In genomic region chr17:2400877-2401425, GRCh38 we compare ENCODE assay signal across 8 cellular contexts. TPM values are rescaled to one million over a fixed set of nuclear protein-coding genes. Genes with fewer than 3 reads are reported as not detected.
DNase-seq lines count a peak whose midpoint lies in the region; ATAC-seq and TF ChIP-seq lines count a peak whose summit lies in the region.

Gene MNT, minus strand, starts transcription at chr17:2401060. Its CDS starts 348 bp downstream, at chr17:2400712.

- peak within 1 kb of the TSS; percentile 86; the same call in 1 of the 2 replicates for H2AFZ ChIP-seq in Karpas-422 (ENCODE audit: low read length)

- peaks cover 20% of the 10 kb centered on the region for H3K36me3 Mint-ChIP-seq in activated T-helper 17 cell treated with anti-CD3 and anti-CD28 coated beads, Interleukin-2, amount 50 U/mL, for 72 hours (ENCODE audit: low read depth)
- H3K36me3 Mint-ChIP-seq in natural killer cell treated with Interleukin-12 subunit alpha and Interleukin-12 subunit beta and Interleukin-15 and Interleukin-18, amount 100 ng/mL, for 72 hours, result no peaks in the 10 kb centered on the region

- H3K27ac Mint-ChIP-seq in activated T-helper 17 cell treated with anti-CD3 and anti-CD28 coated beads, Interleukin-2, amount 50 U/mL, for 72 hours, result peak within 1 kb of the TSS; percentile 95
- peak within 1 kb of the TSS; percentile 95 to 97 for H3K27ac Mint-ChIP-seq in natural killer cell treated with Interleukin-12 subunit alpha and Interleukin-12 subunit beta and Interleukin-15 and Interleukin-18, amount 100 ng/mL, for 72 hours

- peak within 1 kb of the TSS; percentile 83 for H3K9ac ChIP-seq in Karpas-422 (ENCODE audit: low read length)

- DNase-seq in DMS79 (lab: John Stamatoyannopoulos, UW) (peak; percentile 85), Karpas-422 (peak; percentile 98), RPMI7951 (ENCODE audit: low read depth) (peak; percentile 90), fibroblast of mammary gland (ENCODE audit: low read depth) (peak; percentile 90)
- DNase-seq in natural killer cell treated with Interleukin-12 subunit alpha and Interleukin-12 subunit beta and Interleukin-15 and Interleukin-18, amount 100 ng/mL, for 72 hours (ENCODE audit: low spot score), result peak; percentile 98
- peak; percentile 90 to 99 (median 98) for DNase-seq in stimulated activated naive CD4-positive, alpha-beta T cell (lab: John Stamatoyannopoulos, UW)

- peaks cover 27% of the 10 kb centered on the region for H3K79me2 ChIP-seq in Karpas-422 (ENCODE audit: low read length)

- H3K4me1 Mint-ChIP-seq in activated T-helper 17 cell treated with anti-CD3 and anti-CD28 coated beads, Interleukin-2, amount 50 U/mL, for 72 hours, result peaks cover 21% of the 10 kb centered on the region
- peaks cover 27 to 41% of the 10 kb centered on the region in 2 donors for H3K4me1 Mint-ChIP-seq in natural killer cell treated with Interleukin-12 subunit alpha and Interleukin-12 subunit beta and Interleukin-15 and Interleukin-18, amount 100 ng/mL, for 72 hours (ENCODE audit: low read depth in 2 of 2)

- ATAC-seq in GM21786 (IDR thresholded peaks at IDR 0.05; ENCODE audit: unreplicated experiment), result peak; percentile 22
- peak; percentile 49 for ATAC-seq in activated T-helper 17 cell treated with anti-CD3 and anti-CD28 coated beads, Interleukin-2, amount 50 U/mL, for 72 hours (replicated peaks)
- ATAC-seq in natural killer cell treated with Interleukin-12 subunit alpha and Interleukin-12 subunit beta and Interleukin-15 and Interleukin-18, amount 100 ng/mL, for 72 hours, result peak; percentile 75 to 79

- no peaks in the 10 kb centered on the region for H3K27me3 ChIP-seq in Karpas-422 (ENCODE audit: low read length)

- H3K27ac ChIP-seq in Karpas-422 (ENCODE audit: low read length), result peak within 1 kb of the TSS; percentile 88

- H3K4me2 ChIP-seq in Karpas-422 (ENCODE audit: low read depth, low read length, poor library complexity, severe bottlenecking), result peak within 1 kb of the TSS; percentile 96

- H3K4me3 ChIP-seq in Karpas-422 (ENCODE audit: low read length) (peak within 1 kb of the TSS; percentile 85), fibroblast of mammary gland (ENCODE audit: control insufficient read depth, low read depth, low read length) (peak within 1 kb of the TSS; percentile 89)

- no peaks in the 10 kb centered on the region for H3K9me2 ChIP-seq in Karpas-422 (replicated peaks; ENCODE audit: insufficient read depth, low read length)

- peaks cover 50% of the 10 kb centered on the region for H3K4me1 ChIP-seq in Karpas-422 (ENCODE audit: low read length)

- H3K27me3 Mint-ChIP-seq in activated T-helper 17 cell treated with anti-CD3 and anti-CD28 coated beads, Interleukin-2, amount 50 U/mL, for 72 hours, result no peaks in the 10 kb centered on the region
- no peaks in the 10 kb centered on the region for H3K27me3 Mint-ChIP-seq in natural killer cell treated with Interleukin-12 subunit alpha and Interleukin-12 subunit beta and Interleukin-15 and Interleukin-18, amount 100 ng/mL, for 72 hours

- TF ChIP-seq CTCF in fibroblast of mammary gland (conservative IDR thresholded peaks at IDR 0.05; ENCODE audit: control insufficient read depth, insufficient read depth, low read depth, low read length), result no peak

- no peaks in the 10 kb centered on the region for H3K36me3 ChIP-seq in Karpas-422 (ENCODE audit: insufficient read depth, low read length)

- no peaks in the 10 kb centered on the region for H3K9me3 ChIP-seq in Karpas-422 (ENCODE audit: low read length)

- no peaks in the 10 kb centered on the region for H3K9me3 Mint-ChIP-seq in activated T-helper 17 cell treated with anti-CD3 and anti-CD28 coated beads, Interleukin-2, amount 50 U/mL, for 72 hours
- H3K9me3 Mint-ChIP-seq in natural killer cell treated with Interleukin-12 subunit alpha and Interleukin-12 subunit beta and Interleukin-15 and Interleukin-18, amount 100 ng/mL, for 72 hours, result no peaks in the 10 kb centered on the region

- H3K4me3 Mint-ChIP-seq in activated T-helper 17 cell treated with anti-CD3 and anti-CD28 coated beads, Interleukin-2, amount 50 U/mL, for 72 hours, result peak within 1 kb of the TSS; percentile 97
- peak within 1 kb of the TSS; percentile 92 for H3K4me3 Mint-ChIP-seq in natural killer cell treated with Interleukin-12 subunit alpha and Interleukin-12 subunit beta and Interleukin-15 and Interleukin-18, amount 100 ng/mL, for 72 hours

- peaks cover 18% of the 10 kb centered on the region for H4K20me1 ChIP-seq in Karpas-422 (ENCODE audit: insufficient read depth, low read depth, low read length)

RNA-seq across cellular contexts. Expression of gene MNT, which starts in this region (rescaled TPM):
- total RNA-seq in Karpas-422 (2014; rRNA removed; shearing (Covaris generic); ENCODE audit: low replicate concordance), result 6.3 and 18.8 TPM in 2 replicates
- 2.4 and 2.7 TPM in 2 replicates for total RNA-seq in RPMI7951 (2014; rRNA removed; shearing (Covaris generic))
- 10 to 100 TPM; 28.7 to 33.2 TPM for total RNA-seq in activated T-helper 17 cell treated with anti-CD3 and anti-CD28 coated beads, Interleukin-2, amount 50 U/mL, for 72 hours
- 10 to 100 TPM; 20.3 to 36.9 TPM for total RNA-seq in natural killer cell treated with Interleukin-12 subunit alpha and Interleukin-12 subunit beta and Interleukin-15 and Interleukin-18, amount 100 ng/mL, for 72 hours

Comparison
In these comparisons a context has a peak if more than half of its experiments do, and no peak if none do; other contexts are left out.
1. Peak in every context shown above with its lines: DNase-seq, ATAC-seq, H3K4me3 ChIP-seq and H3K27ac ChIP-seq.
2. ATAC-seq: peak in every context shown above with its lines; median percentile 77 in natural killer cell treated with Interleukin-12 subunit alpha and Interleukin-12 subunit beta and Interleukin-15 and Interleukin-18, amount 100 ng/mL, for 72 hours; 49 in activated T-helper 17 cell treated with anti-CD3 and anti-CD28 coated beads, Interleukin-2, amount 50 U/mL, for 72 hours; 22 in GM21786.